Comparison of ENCODE assay signal across 8 cellular contexts in the genomic region with DNA sequence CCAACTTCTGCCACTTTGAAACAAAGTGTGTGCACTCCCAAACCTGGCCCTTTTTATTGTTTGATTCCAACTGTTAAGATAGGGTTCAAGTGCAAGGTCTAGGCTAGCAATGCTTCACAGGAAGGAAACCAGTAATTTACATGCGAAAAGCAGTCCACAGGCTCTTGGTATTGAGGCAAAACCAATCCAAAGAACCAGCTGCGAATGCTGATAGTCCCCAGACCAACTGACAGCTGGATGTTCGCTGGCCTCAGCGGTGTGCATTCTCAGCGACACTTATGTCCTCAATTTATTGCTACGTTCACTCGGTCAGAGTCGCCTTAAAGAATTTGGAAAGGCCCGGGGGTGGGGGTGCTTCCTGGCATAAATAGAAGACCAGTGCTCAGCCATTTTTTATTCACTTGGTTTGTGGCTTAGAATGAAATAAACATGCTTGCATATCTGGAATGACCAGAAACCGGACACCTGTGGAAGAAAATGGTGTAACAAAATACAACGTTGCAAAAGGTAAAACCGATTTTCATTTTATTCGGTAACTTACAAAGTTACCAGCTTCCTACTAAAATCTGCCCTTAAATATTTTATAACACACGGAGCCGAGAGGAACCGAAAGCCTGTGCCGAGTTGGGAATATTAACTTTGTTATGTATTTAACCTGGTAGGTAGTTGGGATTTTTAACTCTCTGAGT. TPM values are rescaled to one million over a fixed set of nuclear protein-coding genes. Genes with fewer than 3 reads are reported as not detected.
DNase-seq lines count a peak whose midpoint lies in the region; ATAC-seq and TF ChIP-seq lines count a peak whose summit lies in the region.

No MANE protein-coding gene starts in this region.

- no peak for ATAC-seq in activated naive CD4-positive, alpha-beta T cell treated with anti-CD3 and anti-CD28 coated beads, Interleukin-2, amount 50 U/mL, for 72 hours

- H3K36me3 ChIP-seq in spleen, result peaks cover 0 to 20% (median 0%) of the 10 kb centered on the region in 6 donors

- H3K27ac Mint-ChIP-seq in activated naive CD4-positive, alpha-beta T cell treated with anti-CD3 and anti-CD28 coated beads, Interleukin-2, amount 50 U/mL, for 72 hours, result peak overlapping the region; percentile 72 to 81

- peak; percentile 65 for DNase-seq in activated CD8-positive, alpha-beta memory T cell treated with anti-CD3 and anti-CD28 coated beads, Interleukin-2, amount 50 U/mL, for 48 hours
- no peak for DNase-seq in activated CD8-positive, alpha-beta memory T cell treated with anti-CD3 and anti-CD28 coated beads, Interleukin-2, amount 50 U/mL, for 4 hours
- DNase-seq in NB4 (ENCODE audit: low read depth), result peak; percentile 84
- DNase-seq in activated naive CD4-positive, alpha-beta T cell treated with anti-CD3 and anti-CD28 coated beads, Interleukin-2, amount 50 U/mL, for 72 hours (ENCODE audit: low spot score in 2 of 2), result peak in 1 of 2 donors; percentile 17
- DNase-seq in spleen, result no peak
- DNase-seq in NCI-H187 treated with DMSO at 0.1 percent for 48 hours (lab: John Stamatoyannopoulos, UW), result no peak
- no peak for DNase-seq in HEK293T (ENCODE audit: extremely low spot score)

- WGBS in spleen, 5 donors, result 5 to 12% (median 9%) methylated on average over 16 to 17 of the region's 17 CpGs

- POLR2A ChIA-PET in HEK293T (lab: Yijun Ruan, JAX), result no interaction called here

- no peaks in the 10 kb centered on the region for H3K27me3 ChIP-seq in spleen (replicated peaks in 1 of 7)

- H3K9me3 Mint-ChIP-seq in activated naive CD4-positive, alpha-beta T cell treated with anti-CD3 and anti-CD28 coated beads, Interleukin-2, amount 50 U/mL, for 72 hours, result no peaks in the 10 kb centered on the region

- peaks cover 45 to 92% (median 79%) of the 10 kb centered on the region in 6 donors for H3K4me1 ChIP-seq in spleen

- intact Hi-C loops in spleen (cut with DNase I; ENCODE audit: low total_unique reads), result no loop called here

- TF ChIP-seq CTCF in NB4 (IDR thresholded peaks at IDR 0.05; ENCODE audit: low read depth, low read length) (no peak), spleen (IDR thresholded peaks at IDR 0.05 in 8 of 11, conservative IDR thresholded peaks at IDR 0.05 in 3 of 11) (no peak)

- H3K4me3 ChIP-seq in NB4 (ENCODE audit: low read depth, low read length) (peak overlapping the region; percentile 94), iPS-18c (ENCODE audit: insufficient read depth, low read depth, low read length) (peak overlapping the region; percentile 64), spleen (peak overlapping the region; percentile 81 to 98 (median 91))

- H3K27ac ChIP-seq in spleen, result peak overlapping the region; percentile 86 to 98 (median 94)

- H3K36me3 Mint-ChIP-seq in activated naive CD4-positive, alpha-beta T cell treated with anti-CD3 and anti-CD28 coated beads, Interleukin-2, amount 50 U/mL, for 72 hours, result no peaks in the 10 kb centered on the region

- TF ChIP-seq POLR2A in NB4 (IDR thresholded peaks at IDR 0.05; ENCODE audit: extremely low read depth, insufficient read length) (no peak), spleen (IDR thresholded peaks at IDR 0.05) (no peak)

- H3K9me3 ChIP-seq in iPS-18c (ENCODE audit: control insufficient read depth, insufficient read depth, low read length) (no peaks in the 10 kb centered on the region), spleen (no peaks in the 10 kb centered on the region)

- CTCF ChIA-PET in HEK293T (lab: Yijun Ruan, JAX), result no interaction called here

TF ChIP-seq in HEK293T, 16 proteins besides CTCF, POLR2A, EP300 and RAD21:
- TF ChIP-seq CTBP1 (IDR thresholded peaks at IDR 0.05; ENCODE audit: borderline replicate concordance) (no peak), BHLHE40 (IDR thresholded peaks at IDR 0.05; ENCODE audit: borderline replicate concordance) (no peak), FOXK2 (IDR thresholded peaks at IDR 0.05) (no peak), FOXA1 (IDR thresholded peaks at IDR 0.05) (no peak), ELF4 (IDR thresholded peaks at IDR 0.05) (no peak), LEF1 (IDR thresholded peaks at IDR 0.05; ENCODE audit: borderline replicate concordance) (no peak), FOXM1 (IDR thresholded peaks at IDR 0.05; ENCODE audit: borderline replicate concordance) (no peak), HDGF (IDR thresholded peaks at IDR 0.05; ENCODE audit: borderline replicate concordance) (no peak), ARNT (IDR thresholded peaks at IDR 0.05) (no peak), L3MBTL2 (conservative IDR thresholded peaks at IDR 0.05) (no peak), SP1 (IDR thresholded peaks at IDR 0.05) (no peak), SUZ12 (IDR thresholded peaks at IDR 0.05) (no peak), ZNF384 (IDR thresholded peaks at IDR 0.05) (no peak), TARDBP (IDR thresholded peaks at IDR 0.05) (no peak), NFRKB (IDR thresholded peaks at IDR 0.05) (no peak)
- TF ChIP-seq, protein P1, sequence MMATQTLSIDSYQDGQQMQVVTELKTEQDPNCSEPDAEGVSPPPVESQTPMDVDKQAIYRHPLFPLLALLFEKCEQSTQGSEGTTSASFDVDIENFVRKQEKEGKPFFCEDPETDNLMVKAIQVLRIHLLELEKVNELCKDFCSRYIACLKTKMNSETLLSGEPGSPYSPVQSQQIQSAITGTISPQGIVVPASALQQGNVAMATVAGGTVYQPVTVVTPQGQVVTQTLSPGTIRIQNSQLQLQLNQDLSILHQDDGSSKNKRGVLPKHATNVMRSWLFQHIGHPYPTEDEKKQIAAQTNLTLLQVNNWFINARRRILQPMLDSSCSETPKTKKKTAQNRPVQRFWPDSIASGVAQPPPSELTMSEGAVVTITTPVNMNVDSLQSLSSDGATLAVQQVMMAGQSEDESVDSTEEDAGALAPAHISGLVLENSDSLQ (IDR thresholded peaks at IDR 0.05), result no peak

RNA-seq across cellular contexts. Expression of a gene that starts 1.6 kb away (rescaled TPM):
- 10 to 100 TPM; 23.0 to 41.3 TPM for total RNA-seq in activated naive CD4-positive, alpha-beta T cell treated with anti-CD3 and anti-CD28 coated beads, Interleukin-2, amount 50 U/mL, for 72 hours
- 100 to 1,000 TPM in 1 of 7 donors, 10 to 100 TPM in 6; 43.3 to 118 (median 73.1) TPM for total RNA-seq in spleen
- polyA plus RNA-seq in spleen, result 10 to 100 TPM in 2 of 3 donors, 1 to 10 TPM in 1; 6.7 to 18.0 (median 11.0) TPM

Comparison
In these comparisons a context has a peak if more than half of its experiments do, and no peak if none do; other contexts are left out.
1. DNase-seq: peak in activated CD8-positive, alpha-beta memory T cell treated with anti-CD3 and anti-CD28 coated beads, Interleukin-2, amount 50 U/mL, for 48 hours (single experiment) and NB4 (single experiment); none in activated CD8-positive, alpha-beta memory T cell treated with anti-CD3 and anti-CD28 coated beads, Interleukin-2, amount 50 U/mL, for 4 hours (single experiment), spleen (single experiment), NCI-H187 treated with DMSO at 0.1 percent for 48 hours (single experiment) and HEK293T (single experiment).
2. Peak in every context shown above with its lines, with median percentiles within 50 percentile points of each other: H3K4me3 ChIP-seq.